Comparison of ENCODE assay signal across 1 cellular context in the genomic region with DNA sequence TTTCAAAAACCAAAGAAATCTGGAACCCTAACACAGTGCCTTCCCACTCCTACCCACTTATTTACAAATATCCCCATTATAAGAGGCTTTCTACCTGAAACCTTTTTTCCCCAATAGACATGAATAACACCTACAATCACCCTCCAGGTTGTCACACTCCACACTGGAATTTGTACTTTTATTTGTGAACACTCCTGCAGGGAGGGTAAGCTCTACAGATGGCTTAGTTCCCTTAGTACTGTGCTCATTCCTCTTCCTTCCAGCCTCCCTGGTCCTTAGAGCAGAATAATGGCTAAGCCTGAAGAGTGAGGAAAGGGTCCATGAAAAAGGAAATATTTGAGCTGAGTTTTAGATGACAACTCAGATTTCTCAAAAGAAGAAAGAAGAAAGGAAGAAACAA.
A peak's percentile ranks its signal among the peaks of the same experiment; 100 is the strongest.
TF ChIP-seq lines count a peak whose summit lies in the region.

No MANE protein-coding gene starts in this region.

TF ChIP-seq in HepG2, 621 proteins besides CTCF, POLR2A, EP300 and RAD21:
- no peak for TF ChIP-seq ZC3H13 (CRISPR knock-in tag; IDR thresholded peaks at IDR 0.05)
- no peak for TF ChIP-seq ZSCAN29 (CRISPR knock-in tag; conservative IDR thresholded peaks at IDR 0.05)
- TF ChIP-seq ZNF407 (CRISPR knock-in tag; IDR thresholded peaks at IDR 0.05; ENCODE audit: not compliant biosample characterization) = no peak
- TF ChIP-seq ZMYM3 (CRISPR knock-in tag; IDR thresholded peaks at IDR 0.05) = 0 out of 2 replicates have a peak, but pooled peaks have one; percentile 17
- no peak for TF ChIP-seq ZFP41 (CRISPR knock-in tag; IDR thresholded peaks at IDR 0.05; ENCODE audit: borderline replicate concordance)
- TF ChIP-seq HNF4A (CRISPR knock-in tag; IDR thresholded peaks at IDR 0.05) = peak; percentile 27; the same call in 1 of the 2 replicates
